ENCODE assay signal across 34 cellular contexts in the genomic region with DNA sequence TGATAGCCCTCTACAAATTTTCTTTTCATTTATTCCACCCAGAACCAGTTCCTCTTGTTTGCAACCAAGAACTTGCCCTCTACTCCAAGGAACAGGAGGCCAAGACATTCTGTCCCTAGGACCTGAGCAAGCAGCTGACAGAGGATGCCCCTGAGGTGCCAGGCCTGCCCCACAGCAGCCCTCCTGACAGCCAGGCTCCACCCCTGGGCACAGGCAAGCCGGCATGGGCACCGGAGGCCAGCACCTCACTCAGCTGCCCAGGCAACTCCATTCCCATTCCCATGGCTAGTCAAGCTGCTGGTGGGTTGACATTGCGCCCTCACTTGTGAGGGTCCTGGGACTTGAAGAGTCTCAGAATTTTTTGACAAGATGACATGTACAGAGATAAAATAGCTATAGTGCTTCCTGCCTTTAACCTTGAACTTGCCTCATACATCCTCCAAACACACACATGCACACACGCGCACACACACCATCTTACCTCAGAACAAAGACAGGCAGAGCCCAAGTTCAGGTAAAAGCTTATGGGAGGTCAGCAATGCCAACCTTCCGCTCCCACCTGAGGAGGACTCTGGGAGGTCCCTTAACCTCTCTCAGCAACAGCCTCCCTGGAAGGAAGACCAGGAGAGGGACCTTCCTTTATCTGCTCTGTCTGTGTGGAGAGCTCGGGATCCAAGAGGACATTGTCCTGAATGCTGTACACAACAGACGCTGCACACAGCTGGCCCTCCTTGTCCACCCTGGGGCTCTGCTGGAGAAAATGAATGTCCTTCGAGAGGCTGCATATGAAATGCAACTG.
"Had no signal": no experiment of that assay in that cellular context is flagged by ENCODE, and none has a peak within 500 bp of the region (broad histone marks: within the 10 kb centered on the region; RNA-seq: fewer than 3 reads in every experiment).

No MANE protein-coding gene starts in this region.

- DNase-seq: activated CD4-positive, alpha-beta T cell treated with anti-CD3 and anti-CD28 coated beads, Interleukin-2, amount 10 ng/mL, durations not matched to agents 7 days and 5 days; activated CD4-positive, alpha-beta T cell treated with anti-CD3 and anti-CD28 coated beads, Interleukin-2, amount 50 U/mL, for 48 hours; activated CD4-positive, CD25-positive, alpha-beta regulatory T cell; activated CD8-positive, alpha-beta T cell treated with anti-CD3 and anti-CD28 coated beads, Interleukin-2, amount 10 ng/mL, durations not matched to agents 7 days and 5 days; activated gamma-delta T cell; activated naive CD4-positive, alpha-beta T cell treated with Interleukin-2 at 50 U/mL for 16 hours; activated naive CD8-positive, alpha-beta T cell treated with anti-CD3 and anti-CD28 coated beads, Interleukin-2, amount 10 ng/mL, durations not matched to agents 7 days and 5 days; activated T-cell treated with anti-CD3 and anti-CD28 coated beads, Interleukin-2, amount 50 U/mL, for 24 hours; amygdala; Kasumi-1; KG1; MG63; NCI-H1048; NCI-H1105 treated with DMSO at 0.1 percent for 48 hours; NCI-H1436; NCI-H1694; NCI-H1930; NCI-H2081 treated with DMSO at 0.1 percent for 48 hours; NCI-H345; NCI-H526; NCI-H748 treated with DMSO at 0.1 percent for 48 hours; NK-92 treated with Interleukin-12 subunit alpha and Interleukin-12 subunit beta, amount 100 ng/mL, for 24 hours; PC-3; Peyer's patch; Right ventricle myocardium superior; SW 1271; T-helper 1 cell; T-helper 2 cell; T1000; WERI-Rb-1 had no signal

- H3K27ac Mint-ChIP-seq: activated CD4-positive, alpha-beta T cell treated with anti-CD3 and anti-CD28 coated beads, Interleukin-2, amount 10 ng/mL, durations not matched to agents 7 days and 5 days; activated CD8-positive, alpha-beta T cell treated with anti-CD3 and anti-CD28 coated beads, Interleukin-2, amount 10 ng/mL, durations not matched to agents 7 days and 5 days; activated naive CD4-positive, alpha-beta T cell treated with anti-CD3 and anti-CD28 coated beads, Interleukin-2, amount 50 U/mL, for 24 hours; activated naive CD8-positive, alpha-beta T cell treated with anti-CD3 and anti-CD28 coated beads, Interleukin-2, amount 10 ng/mL, durations not matched to agents 7 days and 5 days; activated T-cell treated with anti-CD3 and anti-CD28 coated beads, Interleukin-2, amount 50 U/mL, for 24 hours; activated T-helper 2 cell treated with anti-CD3 and anti-CD28 coated beads, Interferon-gamma antibody, Interleukin-2, Interleukin-4, amounts not matched to agents 10 μg/mL and 5 μg/mL and 100 μg/mL, durations not matched to agents 14 hours and 24 hours and 36 hours had no signal

- H3K4me1 Mint-ChIP-seq: activated CD4-positive, alpha-beta T cell treated with anti-CD3 and anti-CD28 coated beads, Interleukin-2, amount 10 ng/mL, durations not matched to agents 7 days and 5 days; activated naive CD4-positive, alpha-beta T cell treated with anti-CD3 and anti-CD28 coated beads, Interleukin-2, amount 50 U/mL, for 24 hours; activated naive CD8-positive, alpha-beta T cell treated with anti-CD3 and anti-CD28 coated beads, Interleukin-2, amount 10 ng/mL, durations not matched to agents 7 days and 5 days had no signal

- H3K4me3 ChIP-seq: ascending aorta, cardiac muscle cell, MG63, Peyer's patch had no signal

- H3K36me3 Mint-ChIP-seq: activated naive CD4-positive, alpha-beta T cell treated with anti-CD3 and anti-CD28 coated beads, Interleukin-2, amount 50 U/mL, for 24 hours; activated naive CD8-positive, alpha-beta T cell treated with anti-CD3 and anti-CD28 coated beads, Interleukin-2, amount 10 ng/mL, durations not matched to agents 7 days and 5 days had no signal

- H3K27ac ChIP-seq: ascending aorta, cardiac muscle cell, Peyer's patch, WERI-Rb-1 had no signal

- H3K9me3 Mint-ChIP-seq: activated CD4-positive, alpha-beta T cell treated with anti-CD3 and anti-CD28 coated beads, Interleukin-2, amount 10 ng/mL, durations not matched to agents 7 days and 5 days; activated naive CD4-positive, alpha-beta T cell treated with anti-CD3 and anti-CD28 coated beads, Interleukin-2, amount 50 U/mL, for 24 hours; activated naive CD8-positive, alpha-beta T cell treated with anti-CD3 and anti-CD28 coated beads, Interleukin-2, amount 10 ng/mL, durations not matched to agents 7 days and 5 days; activated T-cell treated with anti-CD3 and anti-CD28 coated beads, Interleukin-2, amount 50 U/mL, for 24 hours; activated T-helper 2 cell treated with anti-CD3 and anti-CD28 coated beads, Interferon-gamma antibody, Interleukin-2, Interleukin-4, amounts not matched to agents 10 μg/mL and 5 μg/mL and 100 μg/mL, durations not matched to agents 14 hours and 24 hours and 36 hours had no signal

- H3K4me3 Mint-ChIP-seq: activated CD4-positive, alpha-beta T cell treated with anti-CD3 and anti-CD28 coated beads, Interleukin-2, amount 10 ng/mL, durations not matched to agents 7 days and 5 days; activated CD8-positive, alpha-beta T cell treated with anti-CD3 and anti-CD28 coated beads, Interleukin-2, amount 10 ng/mL, durations not matched to agents 7 days and 5 days; activated naive CD4-positive, alpha-beta T cell treated with anti-CD3 and anti-CD28 coated beads, Interleukin-2, amount 50 U/mL, for 24 hours; activated naive CD8-positive, alpha-beta T cell treated with anti-CD3 and anti-CD28 coated beads, Interleukin-2, amount 10 ng/mL, durations not matched to agents 7 days and 5 days; activated T-cell treated with anti-CD3 and anti-CD28 coated beads, Interleukin-2, amount 50 U/mL, for 24 hours had no signal

- ATAC-seq: activated CD8-positive, alpha-beta T cell treated with anti-CD3 and anti-CD28 coated beads, Interleukin-2, amount 10 ng/mL, durations not matched to agents 7 days and 5 days; PC-3 had no signal

- H3K27me3 Mint-ChIP-seq: activated CD4-positive, alpha-beta T cell treated with anti-CD3 and anti-CD28 coated beads, Interleukin-2, amount 10 ng/mL, durations not matched to agents 7 days and 5 days; activated T-cell treated with anti-CD3 and anti-CD28 coated beads, Interleukin-2, amount 50 U/mL, for 24 hours had no signal
